ENCODE assay signal across 8 cellular contexts in the genomic region with DNA sequence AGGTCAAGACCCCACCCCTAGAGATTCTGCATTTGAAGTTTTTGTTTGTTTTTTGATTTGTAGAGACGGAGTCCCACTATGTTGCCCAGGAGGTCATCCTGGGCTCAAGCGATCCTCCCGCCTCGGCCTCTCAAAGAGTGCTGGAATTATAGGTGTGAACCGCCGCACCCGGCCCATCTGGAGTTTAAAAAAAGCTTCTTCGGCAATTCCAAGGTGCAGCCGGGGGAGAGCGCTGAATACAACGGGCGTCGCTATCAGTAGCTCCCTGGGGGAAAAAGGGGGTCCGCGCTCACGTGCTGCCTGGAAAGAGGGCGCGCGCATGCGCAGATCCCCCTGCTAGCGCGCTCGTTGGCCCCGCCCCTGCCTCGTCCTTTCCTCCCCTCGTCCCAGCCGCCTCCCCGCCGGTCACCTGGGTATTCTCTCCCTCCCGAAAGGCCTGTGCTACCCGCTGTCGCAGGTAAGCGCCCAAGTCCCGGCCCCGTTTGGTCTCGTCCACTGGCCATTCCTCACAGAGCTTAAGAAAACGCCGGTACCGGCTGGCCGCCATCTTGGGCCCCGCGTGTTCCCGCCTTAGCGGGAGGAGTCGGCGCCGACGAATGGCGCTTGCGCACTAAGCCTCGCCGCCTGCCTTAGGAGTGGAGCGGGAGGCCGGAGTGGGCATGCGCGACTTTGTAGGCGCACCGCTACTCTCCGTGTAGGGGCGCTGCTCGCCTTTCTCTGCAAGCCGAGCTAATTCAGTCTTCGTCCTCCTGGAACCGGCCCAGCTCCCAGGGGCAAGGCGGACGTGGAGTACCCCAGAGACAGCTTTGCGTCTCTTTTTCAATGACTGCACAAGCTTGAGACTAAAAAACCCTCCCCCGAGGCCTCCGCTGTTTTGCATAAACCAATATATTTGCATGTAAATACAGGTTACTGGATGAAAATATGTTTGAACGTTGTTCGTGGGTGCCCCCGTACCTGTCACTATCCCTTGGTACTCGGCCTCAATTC. TPM values are rescaled to one million over a fixed set of nuclear protein-coding genes. Genes with fewer than 3 reads are reported as not detected.
A peak's percentile ranks its signal among the peaks of the same experiment; 100 is the strongest.
DNase-seq lines count a peak whose midpoint lies in the region; ATAC-seq and TF ChIP-seq lines count a peak whose summit lies in the region.

A gene (minus strand): TSS at position 561 of the 990 bp plus-strand sequence. CDS start 14 bp downstream, at position 547.

- no peak for TF ChIP-seq EP300 in gastroesophageal sphincter (IDR thresholded peaks at IDR 0.05)

- H3K36me3 ChIP-seq in gastroesophageal sphincter = peaks cover 0 to 24% of the 10 kb centered on the region in 2 donors

- peak; percentile 99 for ATAC-seq in gastroesophageal sphincter

- CTCF ChIA-PET in activated naive CD4-positive, alpha-beta T cell treated with anti-CD3 and anti-CD28 coated beads for 36 hours (lab: Charles Lee) = interaction anchor here (0.6 to 2.2 kb wide), 28 partner anchors 9 to 445 kb away, joined by 3 to 31 read pairs (median 4); a partner anchor contains a TSS

- peak; percentile 57 for DNase-seq in GM04503 (ENCODE audit: low read depth)
- peak; percentile 85 for DNase-seq in HFF-Myc (ENCODE audit: extremely low read depth, low read depth)
- peak; percentile 97 for DNase-seq in NAMALWA (ENCODE audit: low spot score)
- DNase-seq in SK-N-DZ (ENCODE audit: low spot score) = peak; percentile 96
- DNase-seq in activated naive CD4-positive, alpha-beta T cell treated with anti-CD3 and anti-CD28 coated beads for 36 hours = peak; percentile 98
- DNase-seq in non-pigmented ciliary epithelial cell (ENCODE audit: low read depth) = peak; percentile 65
- peak; percentile 98 for DNase-seq in superior temporal gyrus (ENCODE audit: extremely low spot score)

- H3K36me3 Mint-ChIP-seq in activated naive CD4-positive, alpha-beta T cell treated with anti-CD3 and anti-CD28 coated beads for 36 hours (ENCODE audit: low read depth) = peaks cover 20% of the 10 kb centered on the region

- H3K27ac ChIP-seq in gastroesophageal sphincter = peak within 1 kb of the TSS; percentile 55 to 97 (median 90)

- H3K27me3 Mint-ChIP-seq in activated naive CD4-positive, alpha-beta T cell treated with anti-CD3 and anti-CD28 coated beads for 36 hours (ENCODE audit: low read depth) = no peaks in the 10 kb centered on the region

- H3K4me3 ChIP-seq in HFF-Myc (replicated peaks; ENCODE audit: low read depth, low read length) (peak within 1 kb of the TSS; percentile 63), gastroesophageal sphincter (peak within 1 kb of the TSS; percentile 62 to 79)

- peak within 1 kb of the TSS; percentile 95 for H3K4me3 Mint-ChIP-seq in activated naive CD4-positive, alpha-beta T cell treated with anti-CD3 and anti-CD28 coated beads for 36 hours

- TF ChIP-seq CTCF in HFF-Myc (IDR thresholded peaks at IDR 0.05; ENCODE audit: low read depth, low read length, missing control alignments) (peak; percentile 68), gastroesophageal sphincter (IDR thresholded peaks at IDR 0.05) (peak in 3 of 4 experiments; percentile 37 to 84 (median 59))

- no peaks in the 10 kb centered on the region for H3K9me3 ChIP-seq in gastroesophageal sphincter

- H3K9me3 Mint-ChIP-seq in activated naive CD4-positive, alpha-beta T cell treated with anti-CD3 and anti-CD28 coated beads for 36 hours = no peaks in the 10 kb centered on the region

- WGBS in gastroesophageal sphincter (ENCODE audit: low coverage in 1 of 2), 2 donors = 2 to 4% methylated on average over 6 to 21 of the region's 73 CpGs

- intact Hi-C loops in activated naive CD4-positive, alpha-beta T cell treated with anti-CD3 and anti-CD28 coated beads for 36 hours (cut with micrococcal nuclease) = loop anchor here (1.0 to 10.0 kb wide), 6 partner anchors 17 to 443 kb away; a partner anchor contains a TSS

- peak within 1 kb of the TSS; percentile 96 for H3K27ac Mint-ChIP-seq in activated naive CD4-positive, alpha-beta T cell treated with anti-CD3 and anti-CD28 coated beads for 36 hours

- peaks cover 28% of the 10 kb centered on the region for H3K4me1 Mint-ChIP-seq in activated naive CD4-positive, alpha-beta T cell treated with anti-CD3 and anti-CD28 coated beads for 36 hours (ENCODE audit: low read depth)

- peak; percentile 64 to 71 for TF ChIP-seq POLR2A in gastroesophageal sphincter (IDR thresholded peaks at IDR 0.05)

- H3K4me1 ChIP-seq in gastroesophageal sphincter = peaks cover 0 to 19% (median 6%) of the 10 kb centered on the region in 3 donors

- H3K27me3 ChIP-seq in gastroesophageal sphincter = no peaks in the 10 kb centered on the region

RNA-seq across cellular contexts. Expression of the gene that starts here (rescaled TPM):
- 29.7 and 55.5 TPM in 2 replicates for polyA plus RNA-seq in SK-N-DZ (2014; cell fraction: cytosol; rRNA removed)
- polyA plus RNA-seq in SK-N-DZ (2014; cell fraction: nucleus; rRNA removed) = 49.0 and 53.5 TPM in 2 replicates
- total RNA-seq in activated naive CD4-positive, alpha-beta T cell treated with anti-CD3 and anti-CD28 coated beads for 36 hours = 100 to 1,000 TPM; 199 to 205 TPM
- total RNA-seq in gastroesophageal sphincter = 10 to 100 TPM; 14.5 to 25.3 (median 17.7) TPM

Comparison
In these comparisons a context has a peak if more than half of its experiments do, and no peak if none do; other contexts are left out.
1. Peak in every context shown above with its lines: DNase-seq, ATAC-seq, H3K4me3 ChIP-seq and H3K27ac ChIP-seq.
2. RNA of the gene that starts here (total RNA-seq): 199 to 205 TPM in activated naive CD4-positive, alpha-beta T cell treated with anti-CD3 and anti-CD28 coated beads for 36 hours; 14.5 to 25.3 TPM in gastroesophageal sphincter; every median in the first group is over 4 times any median in the second.